Comparison of ENCODE assay signal across 23 cellular contexts in genomic region chr2:174222154-174222553, GRCh38. TPM values are rescaled to one million over a fixed set of nuclear protein-coding genes. Genes with fewer than 3 reads are reported as not detected.
A peak's percentile ranks its signal among the peaks of the same experiment; 100 is the strongest.
DNase-seq lines count a peak whose midpoint lies in the region; ATAC-seq and TF ChIP-seq lines count a peak whose summit lies in the region.
"Had no signal": no experiment of that assay in that cellular context is flagged by ENCODE, and none has a peak within 500 bp of the region (broad histone marks: within the 10 kb centered on the region; RNA-seq: fewer than 3 reads in every experiment).

No MANE protein-coding gene starts in this region.

- H3K9me3 ChIP-seq in breast epithelium, result no peaks in the 10 kb centered on the region
- H3K9me3 ChIP-seq in Karpas-422 (ENCODE audit: low read length), result no peaks in the 10 kb centered on the region
- no peaks in the 10 kb centered on the region for H3K9me3 ChIP-seq in mammary epithelial cell (replicated peaks; ENCODE audit: insufficient read depth, low read length)
- H3K9me3 ChIP-seq: Caco-2, HAP-1 had no signal

- H3K27me3 ChIP-seq in breast epithelium, result no peaks in the 10 kb centered on the region
- no peaks in the 10 kb centered on the region for H3K27me3 ChIP-seq in Karpas-422 (ENCODE audit: low read length)
- no peaks in the 10 kb centered on the region for H3K27me3 ChIP-seq in mammary epithelial cell (ENCODE audit: insufficient read depth, low read length)
- H3K27me3 ChIP-seq: BLaER1 had no signal

- in situ Hi-C loops in mammary epithelial cell (cut with MboI; ENCODE audit: low sequenced_read_pairs in 2 of 2), result no loop called here
- in situ Hi-C loops in GM13976 (cut with MboI; ENCODE audit: low sequenced_read_pairs, unreplicated experiment), result no loop called here

- H3K27ac ChIP-seq in breast epithelium (no peak overlapping the region), Karpas-422 (ENCODE audit: low read length) (peak overlapping the region; percentile 46), mammary epithelial cell (ENCODE audit: insufficient read depth, low read depth, low read length) (no peak overlapping the region)
- H3K27ac ChIP-seq: 22Rv1, BLaER1, C4-2B had no signal

- H3K9ac ChIP-seq in Karpas-422 (ENCODE audit: low read length), result no peak overlapping the region
- no peak overlapping the region for H3K9ac ChIP-seq in mammary epithelial cell (ENCODE audit: insufficient read depth, low read length)
- H3K9ac ChIP-seq: BLaER1 had no signal

- BruUV-seq in MCF 10A (replicated peaks; lab: Mats Ljungman, UMichigan), result no TSS peak
- TSS peak; percentile 5 for BruUV-seq in mammary epithelial cell (replicated peaks; lab: Mats Ljungman, UMichigan)

- H3K27ac Mint-ChIP-seq in MCF 10A (ENCODE audit: low read depth, unreplicated experiment) (peak overlapping the region; percentile 12), WTC11 (no peak overlapping the region)
- H3K27ac Mint-ChIP-seq: B cell; CD4-positive, CD25-positive, alpha-beta regulatory T cell; CD8-positive, alpha-beta T cell; HFFc6 had no signal

- POLR2A ChIA-PET in MCF 10A (lab: Yijun Ruan, JAX) (no interaction called here), WTC11 (lab: Charles Lee) (no interaction called here)

- DNase-seq in MCF 10A (ENCODE audit: unreplicated experiment) (no peak), breast epithelium (ENCODE audit: low spot score in 2 of 2) (no peak), Karpas-422 (no peak), mammary epithelial cell (no peak), ureter (ENCODE audit: low spot score) (no peak), WTC11 (ENCODE audit: low spot score) (no peak), GM13976 (ENCODE audit: low spot score) (no peak)
- DNase-seq: Caco-2; CD4-positive, CD25-positive, alpha-beta regulatory T cell; CD8-positive, alpha-beta T cell; DMS 273 treated with DMSO at 0.1 percent for 48 hours; DMS79; EL; GDM1; GOT3; HFFc6 had no signal

- ATAC-seq in GM21390 (IDR thresholded peaks at IDR 0.05; ENCODE audit: unreplicated experiment) (no peak), WTC11 (no peak)
- ATAC-seq: CD8-positive, alpha-beta T cell; GM12878 had no signal

- dilution Hi-C loops in mammary epithelial cell (cut with HindIII; ENCODE audit: low sequenced_read_pairs), result no loop called here

- H3K4me3 Mint-ChIP-seq in MCF 10A (ENCODE audit: unreplicated experiment), result no peak overlapping the region
- H3K4me3 Mint-ChIP-seq in WTC11, result no peak overlapping the region
- H3K4me3 Mint-ChIP-seq: B cell; CD4-positive, CD25-positive, alpha-beta regulatory T cell; CD8-positive, alpha-beta T cell; HFFc6 had no signal

- peak overlapping the region; percentile 30 for H3K4me2 ChIP-seq in Karpas-422 (ENCODE audit: low read depth, low read length, poor library complexity, severe bottlenecking)
- H3K4me2 ChIP-seq in mammary epithelial cell (ENCODE audit: insufficient read depth, low read depth, low read length), result no peak overlapping the region
- H3K4me2 ChIP-seq: BLaER1 had no signal

- no peaks in the 10 kb centered on the region for H3K36me3 ChIP-seq in breast epithelium
- peaks cover 10% of the 10 kb centered on the region; the same call in 1 of the 2 replicates for H3K36me3 ChIP-seq in Karpas-422 (ENCODE audit: insufficient read depth, low read length)
- peaks cover 13% of the 10 kb centered on the region for H3K36me3 ChIP-seq in mammary epithelial cell (ENCODE audit: insufficient read depth, low read length)

- H3K36me3 Mint-ChIP-seq in MCF 10A (ENCODE audit: insufficient read depth, unreplicated experiment), result peaks cover 18% of the 10 kb centered on the region
- peaks cover 15% of the 10 kb centered on the region for H3K36me3 Mint-ChIP-seq in WTC11

- intact Hi-C loops in MCF 10A (cut with micrococcal nuclease), result no loop called here
- intact Hi-C loops in breast epithelium (cut with DNase I; ENCODE audit: low total_unique reads), result no loop called here
- intact Hi-C loops in mammary epithelial cell (cut with micrococcal nuclease), result no loop called here

- WGBS in mammary epithelial cell (ENCODE audit: low coverage, missing lambda C conversion rate), result 96% methylated on average over 1 of the region's 1 CpG

- no peak for TF ChIP-seq CTCF in MCF 10A (IDR thresholded peaks at IDR 0.05; ENCODE audit: unreplicated experiment)
- TF ChIP-seq CTCF in breast epithelium (IDR thresholded peaks at IDR 0.05), result no peak
- TF ChIP-seq CTCF in mammary epithelial cell (conservative IDR thresholded peaks at IDR 0.05 in 1 of 2, IDR thresholded peaks at IDR 0.05 in 1 of 2; ENCODE audit: extremely low read depth in 1 of 2, insufficient read depth in 1 of 2, low read depth in 1 of 2, low read length in 2 of 2), result no peak
- TF ChIP-seq CTCF in WTC11 (IDR thresholded peaks at IDR 0.05), result no peak
- TF ChIP-seq CTCF in GM13976 (IDR thresholded peaks at IDR 0.05; ENCODE audit: borderline replicate concordance, control extremely low read depth, extremely low read depth, insufficient read depth, missing control alignments), result no peak

- H3K4me1 Mint-ChIP-seq in MCF 10A (ENCODE audit: insufficient read depth, unreplicated experiment) (peaks cover 5% of the 10 kb centered on the region), WTC11 (peaks cover 15% of the 10 kb centered on the region)
- H3K4me1 Mint-ChIP-seq: B cell had no signal

- no peaks in the 10 kb centered on the region for H3K9me2 ChIP-seq in Karpas-422 (replicated peaks; ENCODE audit: insufficient read depth, low read length)

- H2AFZ ChIP-seq in Karpas-422 (ENCODE audit: low read length) (no peak overlapping the region), mammary epithelial cell (ENCODE audit: low read depth, low read length) (no peak overlapping the region)

- H3K79me2 ChIP-seq in Karpas-422 (ENCODE audit: low read length) (peaks cover 87% of the 10 kb centered on the region), mammary epithelial cell (ENCODE audit: insufficient read depth, low read length) (peaks cover 86% of the 10 kb centered on the region)

- H3K9me3 Mint-ChIP-seq in MCF 10A (ENCODE audit: unreplicated experiment) (no peaks in the 10 kb centered on the region), WTC11 (no peaks in the 10 kb centered on the region)
- H3K9me3 Mint-ChIP-seq: CD4-positive, CD25-positive, alpha-beta regulatory T cell; CD8-positive, alpha-beta T cell; HFFc6 had no signal

- CTCF ChIA-PET in MCF 10A (lab: Yijun Ruan, JAX) (no interaction called here), mammary epithelial cell (lab: Charles Lee; ENCODE audit: low non-redundant PET) (no interaction called here), WTC11 (lab: Charles Lee) (no interaction called here)

- H3K4me1 ChIP-seq in breast epithelium (no peaks in the 10 kb centered on the region), Karpas-422 (ENCODE audit: low read length) (peaks cover 36% of the 10 kb centered on the region), mammary epithelial cell (ENCODE audit: insufficient read depth, low read length) (no peaks in the 10 kb centered on the region)
- H3K4me1 ChIP-seq: BLaER1, Caco-2 had no signal

- H4K20me1 ChIP-seq in Karpas-422 (ENCODE audit: insufficient read depth, low read depth, low read length) (no peaks in the 10 kb centered on the region), mammary epithelial cell (ENCODE audit: insufficient read depth, low read length) (peaks cover 4% of the 10 kb centered on the region)

- no peaks in the 10 kb centered on the region for H3K27me3 Mint-ChIP-seq in MCF 10A (ENCODE audit: insufficient read depth, unreplicated experiment)
- H3K27me3 Mint-ChIP-seq in WTC11 (ENCODE audit: low read depth), result no peaks in the 10 kb centered on the region; the same call in 1 of the 2 replicates
- H3K27me3 Mint-ChIP-seq: B cell; CD4-positive, CD25-positive, alpha-beta regulatory T cell had no signal

- TF ChIP-seq POLR2A in breast epithelium (IDR thresholded peaks at IDR 0.05), result no peak

- H3K4me3 ChIP-seq in breast epithelium (no peak overlapping the region), Karpas-422 (ENCODE audit: low read length) (no peak overlapping the region), mammary epithelial cell (replicated peaks in 1 of 3; ENCODE audit: insufficient read depth in 1 of 3, low read depth in 2 of 3, low read length in 3 of 3) (no peak overlapping the region)
- H3K4me3 ChIP-seq: BLaER1, GM12878, HAP-1 had no signal

TF ChIP-seq in WTC11, 78 proteins besides CTCF, POLR2A, EP300 and RAD21 (continues in another document):
- TF ChIP-seq, protein P1, sequence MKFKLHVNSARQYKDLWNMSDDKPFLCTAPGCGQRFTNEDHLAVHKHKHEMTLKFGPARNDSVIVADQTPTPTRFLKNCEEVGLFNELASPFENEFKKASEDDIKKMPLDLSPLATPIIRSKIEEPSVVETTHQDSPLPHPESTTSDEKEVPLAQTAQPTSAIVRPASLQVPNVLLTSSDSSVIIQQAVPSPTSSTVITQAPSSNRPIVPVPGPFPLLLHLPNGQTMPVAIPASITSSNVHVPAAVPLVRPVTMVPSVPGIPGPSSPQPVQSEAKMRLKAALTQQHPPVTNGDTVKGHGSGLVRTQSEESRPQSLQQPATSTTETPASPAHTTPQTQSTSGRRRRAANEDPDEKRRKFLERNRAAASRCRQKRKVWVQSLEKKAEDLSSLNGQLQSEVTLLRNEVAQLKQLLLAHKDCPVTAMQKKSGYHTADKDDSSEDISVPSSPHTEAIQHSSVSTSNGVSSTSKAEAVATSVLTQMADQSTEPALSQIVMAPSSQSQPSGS (CRISPR knock-in tag; IDR thresholded peaks at IDR 0.05; ENCODE audit: borderline replicate concordance, low read depth), result no peak
- TF ChIP-seq GRHL2 (CRISPR knock-in tag; IDR thresholded peaks at IDR 0.05; ENCODE audit: insufficient replicate concordance, severe bottlenecking) (no peak), FOXJ3 (CRISPR knock-in tag; IDR thresholded peaks at IDR 0.05; ENCODE audit: borderline replicate concordance) (no peak), ETV6 (CRISPR knock-in tag; IDR thresholded peaks at IDR 0.05) (no peak)

RNA-seq across cellular contexts. Expression of gene OLA1, which starts 26.2 kb away (rescaled TPM):
- total RNA-seq in MCF 10A (2022), result 169 and 224 TPM in 2 replicates
- total RNA-seq in breast epithelium, result 10 to 100 TPM; 56.0 to 73.7 (median 69.1) TPM
- 126 and 134 TPM in 2 replicates for total RNA-seq in Karpas-422 (2014; rRNA removed; shearing (Covaris generic); ENCODE audit: low replicate concordance)
- total RNA-seq in mammary epithelial cell, result 100 to 1,000 TPM; 104 to 150 TPM
- 94.6 TPM for polyA plus RNA-seq in mammary epithelial cell
- 88.6 TPM for polyA minus RNA-seq in mammary epithelial cell
- total RNA-seq in ureter, result 80.9 TPM
- total RNA-seq in WTC11 (2021), result 104 to 109 TPM (median 107 TPM) in 3 replicates
